8 cellular contexts compared by ENCODE assay signal in the genomic region with DNA sequence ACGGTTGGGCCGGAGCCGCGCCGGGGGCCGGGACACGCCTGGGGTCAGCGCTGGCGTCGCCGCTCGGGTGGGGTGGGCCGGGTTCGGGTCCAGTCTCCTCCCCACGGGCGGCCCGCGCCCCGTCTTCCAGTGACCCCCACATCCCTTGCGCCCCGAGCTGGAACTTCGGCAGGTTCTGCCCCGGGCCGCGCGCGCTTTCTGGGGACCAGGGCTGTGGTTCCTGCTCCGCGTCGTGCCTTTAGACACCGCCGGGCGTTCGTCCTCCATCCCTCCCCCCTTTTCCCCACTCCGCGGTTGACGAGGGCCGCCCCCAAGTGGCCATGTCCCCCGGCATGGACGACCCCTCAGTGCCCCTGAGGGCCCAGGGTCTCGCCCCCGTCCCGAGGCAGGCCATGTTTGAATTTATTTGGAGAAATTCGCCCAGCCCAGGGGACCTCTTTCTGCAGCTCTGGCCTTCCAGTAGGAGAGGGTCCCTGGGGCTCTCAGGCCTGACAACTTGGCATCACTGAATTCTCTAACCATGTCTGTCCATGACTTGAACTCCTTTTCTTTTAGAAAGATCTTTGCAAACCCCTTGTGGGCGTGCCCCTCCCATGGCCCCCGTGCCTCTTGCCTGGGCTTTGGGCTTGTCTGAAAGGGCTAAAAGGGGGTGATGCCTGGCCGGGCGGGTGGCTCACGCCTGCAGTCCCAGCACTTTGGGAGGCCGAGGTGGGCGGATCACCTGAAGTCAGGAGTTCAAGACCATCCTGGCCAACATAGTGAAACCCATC. TPM values are rescaled to one million over a fixed set of nuclear protein-coding genes. Genes with fewer than 3 reads are reported as not detected.
DNase-seq lines count a peak whose midpoint lies in the region; ATAC-seq and TF ChIP-seq lines count a peak whose summit lies in the region.

No MANE protein-coding gene starts in this region.

- intact Hi-C loops in activated B cell treated with CpG ODN at 0.5 μM for 24 hours (cut with micrococcal nuclease), result no loop called here

- peak overlapping the region; percentile 16 to 92 (median 85) for H3K4me3 Mint-ChIP-seq in CD4-positive, CD25-positive, alpha-beta regulatory T cell
- peak overlapping the region; percentile 56 for H3K4me3 Mint-ChIP-seq in activated B cell treated with CpG ODN at 0.5 μM for 24 hours

- peaks cover 7% of the 10 kb centered on the region for H3K79me2 ChIP-seq in parathyroid adenoma

- WGBS in gastroesophageal sphincter (ENCODE audit: low coverage in 1 of 2), 2 donors, result 30% methylated on average over 11 of the region's 51 CpGs; no CpG with 5 or more reads in 1 of the 2 donors

- no peak for DNase-seq in CD4-positive, CD25-positive, alpha-beta regulatory T cell
- DNase-seq in activated B cell treated with CpG ODN at 0.5 μM for 24 hours (no peak), SK-N-DZ (ENCODE audit: low spot score) (no peak), cerebellum (ENCODE audit: low spot score) (no peak), NCI-H82 (lab: John Stamatoyannopoulos, UW) (no peak)

- no peak overlapping the region for H3K27ac ChIP-seq in CD4-positive, CD25-positive, alpha-beta regulatory T cell (ENCODE audit: insufficient read depth, low read length, poor library complexity, severe bottlenecking)
- peak overlapping the region in 3 of 4 donors; percentile 56 to 99 (median 97) for H3K27ac ChIP-seq in gastroesophageal sphincter
- H3K27ac ChIP-seq in parathyroid adenoma, result no peak overlapping the region

- peaks cover 5 to 39% (median 23%) of the 10 kb centered on the region in 4 donors for H3K4me1 Mint-ChIP-seq in CD4-positive, CD25-positive, alpha-beta regulatory T cell
- H3K4me1 Mint-ChIP-seq in activated B cell treated with CpG ODN at 0.5 μM for 24 hours, result peaks cover 45% of the 10 kb centered on the region

- H3K9me3 ChIP-seq in CD4-positive, CD25-positive, alpha-beta regulatory T cell (ENCODE audit: control insufficient read depth in 2 of 2, low read length in 2 of 2), result no peaks in the 10 kb centered on the region
- H3K9me3 ChIP-seq in gastroesophageal sphincter (no peaks in the 10 kb centered on the region), parathyroid adenoma (ENCODE audit: control insufficient read depth, low read length) (no peaks in the 10 kb centered on the region)

- POLR2A ChIA-PET in activated B cell treated with CpG ODN at 0.5 μM for 24 hours (lab: Charles Lee), result interaction anchor here (0.7 to 5.2 kb wide), 4 partner anchors 10 to 195 kb away, joined by 4 to 58 read pairs (median 6); a partner anchor contains a TSS

- H3K4me3 ChIP-seq in CD4-positive, CD25-positive, alpha-beta regulatory T cell (ENCODE audit: low read depth, low read length), result no peak overlapping the region
- H3K4me3 ChIP-seq in gastroesophageal sphincter (peak overlapping the region; percentile 48 to 65), parathyroid adenoma (ENCODE audit: low read depth, low read length) (no peak overlapping the region)

- peak overlapping the region; percentile 76 for H2AFZ ChIP-seq in parathyroid adenoma

- H3K4me2 ChIP-seq in parathyroid adenoma (ENCODE audit: low read length), result peak overlapping the region; percentile 22

- TF ChIP-seq CTCF in activated B cell treated with CpG ODN at 0.5 μM for 24 hours (IDR thresholded peaks at IDR 0.05) (no peak), gastroesophageal sphincter (IDR thresholded peaks at IDR 0.05) (peak in 2 of 4 experiments; percentile 12 to 34), parathyroid adenoma (IDR thresholded peaks at IDR 0.05) (no peak)

- peaks cover 10% of the 10 kb centered on the region for H3K27me3 Mint-ChIP-seq in CD4-positive, CD25-positive, alpha-beta regulatory T cell
- H3K27me3 Mint-ChIP-seq in activated B cell treated with CpG ODN at 0.5 μM for 24 hours, result no peaks in the 10 kb centered on the region

- peaks cover 44% of the 10 kb centered on the region for H3K4me1 ChIP-seq in CD4-positive, CD25-positive, alpha-beta regulatory T cell (ENCODE audit: control insufficient read depth, insufficient read depth, low read length, poor library complexity, severe bottlenecking)
- peaks cover 3 to 49% (median 31%) of the 10 kb centered on the region in 3 donors for H3K4me1 ChIP-seq in gastroesophageal sphincter
- H3K4me1 ChIP-seq in parathyroid adenoma, result peaks cover 23% of the 10 kb centered on the region

- CTCF ChIA-PET in activated B cell treated with CpG ODN at 0.5 μM for 24 hours (lab: Charles Lee), result no interaction called here

- peaks cover 8% of the 10 kb centered on the region for H3K36me3 Mint-ChIP-seq in CD4-positive, CD25-positive, alpha-beta regulatory T cell
- peaks cover 15% of the 10 kb centered on the region for H3K36me3 Mint-ChIP-seq in activated B cell treated with CpG ODN at 0.5 μM for 24 hours (ENCODE audit: low read depth)

- peak overlapping the region in 1 of 3 donors; percentile 83 for H3K27ac Mint-ChIP-seq in CD4-positive, CD25-positive, alpha-beta regulatory T cell
- no peak overlapping the region for H3K27ac Mint-ChIP-seq in activated B cell treated with CpG ODN at 0.5 μM for 24 hours

- no peak for TF ChIP-seq POLR2A in gastroesophageal sphincter (IDR thresholded peaks at IDR 0.05)

- no peak for ATAC-seq in CD4-positive, CD25-positive, alpha-beta regulatory T cell (ENCODE audit: low read depth in 2 of 2)
- ATAC-seq in activated B cell treated with CpG ODN at 0.5 μM for 24 hours (ENCODE audit: low read depth) (no peak), gastroesophageal sphincter (no peak), HG03457 (IDR thresholded peaks at IDR 0.05; ENCODE audit: unreplicated experiment) (no peak)

- peaks cover 6% of the 10 kb centered on the region for H3K36me3 ChIP-seq in CD4-positive, CD25-positive, alpha-beta regulatory T cell (ENCODE audit: control insufficient read depth, insufficient read depth, low read length)
- H3K36me3 ChIP-seq in gastroesophageal sphincter (peaks cover 0 to 17% of the 10 kb centered on the region in 2 donors), parathyroid adenoma (ENCODE audit: control insufficient read depth, insufficient read depth, low read length) (no peaks in the 10 kb centered on the region)

- H3K9me3 Mint-ChIP-seq in CD4-positive, CD25-positive, alpha-beta regulatory T cell, result peaks cover 0 to 2% (median 0%) of the 10 kb centered on the region in 7 donors
- H3K9me3 Mint-ChIP-seq in activated B cell treated with CpG ODN at 0.5 μM for 24 hours, result no peaks in the 10 kb centered on the region

- H3K9ac ChIP-seq in parathyroid adenoma, result no peak overlapping the region

- TF ChIP-seq EP300 in gastroesophageal sphincter (IDR thresholded peaks at IDR 0.05), result no peak

- H3K27me3 ChIP-seq in CD4-positive, CD25-positive, alpha-beta regulatory T cell (ENCODE audit: control insufficient read depth, insufficient read depth, low read length), result no peaks in the 10 kb centered on the region
- H3K27me3 ChIP-seq in gastroesophageal sphincter (no peaks in the 10 kb centered on the region), parathyroid adenoma (ENCODE audit: control insufficient read depth, insufficient read depth, low read length) (no peaks in the 10 kb centered on the region)

RNA-seq across cellular contexts. Expression of a gene that starts 3.4 kb away (rescaled TPM):
- total RNA-seq in CD4-positive, CD25-positive, alpha-beta regulatory T cell, result 615 TPM
- polyA plus RNA-seq in CD4-positive, CD25-positive, alpha-beta regulatory T cell, result 100 to 1,000 TPM; 219 to 283 (median 237) TPM
- 243 and 252 TPM in 2 replicates for total RNA-seq in activated B cell treated with CpG ODN at 0.5 μM for 24 hours
- total RNA-seq in gastroesophageal sphincter, result 100 to 1,000 TPM; 305 to 485 (median 408) TPM
- polyA plus RNA-seq in SK-N-DZ (2014; cell fraction: cytosol; rRNA removed), result 48.1 and 55.0 TPM in 2 replicates
- 63.1 and 73.0 TPM in 2 replicates for polyA plus RNA-seq in SK-N-DZ (2014; cell fraction: nucleus; rRNA removed)
- 53.8 TPM for total RNA-seq in cerebellum

RNA-seq across cellular contexts. Expression of a gene that starts 10.6 kb away (rescaled TPM):
- 134 TPM for total RNA-seq in CD4-positive, CD25-positive, alpha-beta regulatory T cell
- polyA plus RNA-seq in CD4-positive, CD25-positive, alpha-beta regulatory T cell, result 10 to 100 TPM; 11.9 to 18.0 (median 13.8) TPM
- total RNA-seq in activated B cell treated with CpG ODN at 0.5 μM for 24 hours (73.6 and 85.3 TPM in 2 replicates), gastroesophageal sphincter (10 to 100 TPM; 42.5 to 58.5 (median 47.2) TPM), cerebellum (56.1 TPM)
- polyA plus RNA-seq in SK-N-DZ (2014; cell fraction: cytosol; rRNA removed), result 112 and 113 TPM in 2 replicates
- 255 and 338 TPM in 2 replicates for polyA plus RNA-seq in SK-N-DZ (2014; cell fraction: nucleus; rRNA removed)

RNA-seq across cellular contexts. Expression of a gene that starts 23.5 kb away (rescaled TPM):
- total RNA-seq in CD4-positive, CD25-positive, alpha-beta regulatory T cell, result 2.8 TPM
- polyA plus RNA-seq in CD4-positive, CD25-positive, alpha-beta regulatory T cell, result 1 to 10 TPM in 2 of 4 donors, under 1 TPM in 2; 0.48 to 4.3 (median 1.3) TPM
- total RNA-seq in activated B cell treated with CpG ODN at 0.5 μM for 24 hours, result 2.6 and 2.7 TPM in 2 replicates
- 1 to 10 TPM in 3 of 4 donors, not detected in 1; 7.5 to 8.8 (median 8.2) TPM for total RNA-seq in gastroesophageal sphincter
- not detected in 2 replicates for polyA plus RNA-seq in SK-N-DZ (2014; cell fraction: cytosol; rRNA removed)
- 4.2 and 9.1 TPM in 2 replicates for polyA plus RNA-seq in SK-N-DZ (2014; cell fraction: nucleus; rRNA removed)
- total RNA-seq in cerebellum, result 2.7 TPM

RNA-seq across cellular contexts. Expression of a gene that starts 41.4 kb away (rescaled TPM):
- 46.4 TPM for total RNA-seq in CD4-positive, CD25-positive, alpha-beta regulatory T cell
- 10 to 100 TPM; 10.2 to 18.5 (median 17.2) TPM for polyA plus RNA-seq in CD4-positive, CD25-positive, alpha-beta regulatory T cell
- 54.6 and 70.0 TPM in 2 replicates for total RNA-seq in activated B cell treated with CpG ODN at 0.5 μM for 24 hours
- 10 to 100 TPM; 17.9 to 50.6 (median 34.3) TPM for total RNA-seq in gastroesophageal sphincter
- 60.7 and 72.9 TPM in 2 replicates for polyA plus RNA-seq in SK-N-DZ (2014; cell fraction: cytosol; rRNA removed)
- polyA plus RNA-seq in SK-N-DZ (2014; cell fraction: nucleus; rRNA removed), result 207 and 213 TPM in 2 replicates
- total RNA-seq in cerebellum, result 33.9 TPM

Comparison
In these comparisons a context has a peak if more than half of its experiments do, and no peak if none do; other contexts are left out.
1. H3K27ac ChIP-seq: peak in gastroesophageal sphincter (3 of 4); none in CD4-positive, CD25-positive, alpha-beta regulatory T cell (single experiment) and parathyroid adenoma (single experiment).
2. H3K4me3 ChIP-seq: peak in gastroesophageal sphincter (2 of 2); none in CD4-positive, CD25-positive, alpha-beta regulatory T cell (single experiment) and parathyroid adenoma (single experiment).